1 cellular context compared by ENCODE assay signal in genomic region chr12:29160230-29160629, GRCh38.
A peak's percentile ranks its signal among the peaks of the same experiment; 100 is the strongest.
TF ChIP-seq lines count a peak whose summit lies in the region.

No MANE protein-coding gene starts in this region.

TF ChIP-seq in K562, 482 proteins besides CTCF, POLR2A, EP300 and RAD21 (continued from another document):
- TF ChIP-seq, protein P1, sequence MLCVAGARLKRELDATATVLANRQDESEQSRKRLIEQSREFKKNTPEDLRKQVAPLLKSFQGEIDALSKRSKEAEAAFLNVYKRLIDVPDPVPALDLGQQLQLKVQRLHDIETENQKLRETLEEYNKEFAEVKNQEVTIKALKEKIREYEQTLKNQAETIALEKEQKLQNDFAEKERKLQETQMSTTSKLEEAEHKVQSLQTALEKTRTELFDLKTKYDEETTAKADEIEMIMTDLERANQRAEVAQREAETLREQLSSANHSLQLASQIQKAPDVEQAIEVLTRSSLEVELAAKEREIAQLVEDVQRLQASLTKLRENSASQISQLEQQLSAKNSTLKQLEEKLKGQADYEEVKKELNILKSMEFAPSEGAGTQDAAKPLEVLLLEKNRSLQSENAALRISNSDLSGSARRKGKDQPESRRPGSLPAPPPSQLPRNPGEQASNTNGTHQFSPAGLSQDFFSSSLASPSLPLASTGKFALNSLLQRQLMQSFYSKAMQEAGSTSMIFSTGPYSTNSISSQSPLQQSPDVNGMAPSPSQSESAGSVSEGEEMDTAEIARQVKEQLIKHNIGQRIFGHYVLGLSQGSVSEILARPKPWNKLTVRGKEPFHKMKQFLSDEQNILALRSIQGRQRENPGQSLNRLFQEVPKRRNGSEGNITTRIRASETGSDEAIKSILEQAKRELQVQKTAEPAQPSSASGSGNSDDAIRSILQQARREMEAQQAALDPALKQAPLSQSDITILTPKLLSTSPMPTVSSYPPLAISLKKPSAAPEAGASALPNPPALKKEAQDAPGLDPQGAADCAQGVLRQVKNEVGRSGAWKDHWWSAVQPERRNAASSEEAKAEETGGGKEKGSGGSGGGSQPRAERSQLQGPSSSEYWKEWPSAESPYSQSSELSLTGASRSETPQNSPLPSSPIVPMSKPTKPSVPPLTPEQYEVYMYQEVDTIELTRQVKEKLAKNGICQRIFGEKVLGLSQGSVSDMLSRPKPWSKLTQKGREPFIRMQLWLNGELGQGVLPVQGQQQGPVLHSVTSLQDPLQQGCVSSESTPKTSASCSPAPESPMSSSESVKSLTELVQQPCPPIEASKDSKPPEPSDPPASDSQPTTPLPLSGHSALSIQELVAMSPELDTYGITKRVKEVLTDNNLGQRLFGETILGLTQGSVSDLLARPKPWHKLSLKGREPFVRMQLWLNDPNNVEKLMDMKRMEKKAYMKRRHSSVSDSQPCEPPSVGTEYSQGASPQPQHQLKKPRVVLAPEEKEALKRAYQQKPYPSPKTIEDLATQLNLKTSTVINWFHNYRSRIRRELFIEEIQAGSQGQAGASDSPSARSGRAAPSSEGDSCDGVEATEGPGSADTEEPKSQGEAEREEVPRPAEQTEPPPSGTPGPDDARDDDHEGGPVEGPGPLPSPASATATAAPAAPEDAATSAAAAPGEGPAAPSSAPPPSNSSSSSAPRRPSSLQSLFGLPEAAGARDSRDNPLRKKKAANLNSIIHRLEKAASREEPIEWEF (CRISPR knock-in tag; IDR thresholded peaks at IDR 0.05): 0 out of 2 replicates have a peak, but pooled peaks have one; percentile 50
- TF ChIP-seq SPI1 (IDR thresholded peaks at IDR 0.05; ENCODE audit: borderline replicate concordance, low read depth, low read length): no peak
TF ChIP-seq in K562: peak in this region for 1.
